Comparison of ENCODE assay signal across 16 cellular contexts in the genomic region with DNA sequence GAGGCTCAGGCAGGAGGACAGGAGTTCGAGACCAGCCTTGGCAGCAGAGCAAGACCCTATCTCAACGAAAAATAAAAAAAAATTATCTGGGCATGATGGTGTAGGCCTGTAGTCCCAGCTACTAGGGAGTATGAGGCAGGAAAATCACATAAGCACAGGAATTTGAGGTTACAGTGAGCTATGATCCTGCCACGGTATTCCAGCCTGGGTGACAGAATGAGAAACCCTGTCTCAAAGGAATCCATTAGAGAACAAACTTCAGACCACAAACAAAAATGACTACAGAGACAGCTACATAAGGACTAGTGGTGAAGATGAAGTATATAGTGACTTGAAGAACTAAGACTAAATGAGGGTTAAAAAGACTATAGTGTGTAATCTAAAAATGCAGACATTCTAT.
DNase-seq lines count a peak whose midpoint lies in the region; ATAC-seq and TF ChIP-seq lines count a peak whose summit lies in the region.
"Had no signal": no experiment of that assay in that cellular context is flagged by ENCODE, and none has a peak within 500 bp of the region (broad histone marks: within the 10 kb centered on the region; RNA-seq: fewer than 3 reads in every experiment).

No MANE protein-coding gene starts in this region.

- no peak overlapping the region for H2AFZ ChIP-seq in smooth muscle cell (ENCODE audit: low read depth)

- H3K4me1 ChIP-seq in smooth muscle cell (ENCODE audit: low read depth) (peaks cover 40% of the 10 kb centered on the region), aorta (ENCODE audit: control insufficient read depth in 1 of 2, insufficient read depth in 2 of 2, low read length in 2 of 2) (peaks cover 0 to 4% of the 10 kb centered on the region in 2 donors)

- H3K27ac Mint-ChIP-seq in T-helper 17 cell (peak overlapping the region; percentile 11), endothelial cell (ENCODE audit: unreplicated experiment) (peak overlapping the region; percentile 49)
- H3K27ac Mint-ChIP-seq: CD4-positive, alpha-beta memory T cell; H9 had no signal

- H3K4me3 Mint-ChIP-seq in T-helper 17 cell (no peak overlapping the region), endothelial cell (ENCODE audit: unreplicated experiment) (no peak overlapping the region)
- H3K4me3 Mint-ChIP-seq: CD14-positive monocyte; CD4-positive, alpha-beta memory T cell; H9; IgD-negative memory B cell had no signal

- H3K4me3 ChIP-seq in smooth muscle cell (no peak overlapping the region), aorta (ENCODE audit: low read length in 2 of 2) (no peak overlapping the region)
- H3K4me3 ChIP-seq: BLaER1 had no signal

- no peaks in the 10 kb centered on the region for H3K27me3 Mint-ChIP-seq in T-helper 17 cell
- H3K27me3 Mint-ChIP-seq in endothelial cell (ENCODE audit: unreplicated experiment) = no peaks in the 10 kb centered on the region
- H3K27me3 Mint-ChIP-seq: CD4-positive, alpha-beta memory T cell; IgD-negative memory B cell had no signal

- DNase-seq in T-helper 17 cell = no peak
- no peak for DNase-seq in endothelial cell (ENCODE audit: low spot score)
- peak; percentile 30 for DNase-seq in myocyte (ENCODE audit: low read depth)
- no peak for DNase-seq in smooth muscle cell (lab: John Stamatoyannopoulos, UW; ENCODE audit: unreplicated experiment)
- no peak for DNase-seq in aorta
- DNase-seq in NCI-H446 (lab: John Stamatoyannopoulos, UW) = no peak
- DNase-seq in SHP77 (lab: John Stamatoyannopoulos, UW) = no peak
- DNase-seq: CD4-positive, alpha-beta memory T cell; DMS153; DMS79; GF-D8; H9 had no signal

- intact Hi-C loops in aorta (cut with DNase I) = no loop called here

- H3K36me3 Mint-ChIP-seq in T-helper 17 cell (ENCODE audit: low read depth) (peaks cover 7% of the 10 kb centered on the region), endothelial cell (ENCODE audit: low read depth, unreplicated experiment) (no peaks in the 10 kb centered on the region)
- H3K36me3 Mint-ChIP-seq: CD4-positive, alpha-beta memory T cell; IgD-negative memory B cell had no signal

- H3F3A ChIP-seq in smooth muscle cell (ENCODE audit: low read depth) = peaks cover 6% of the 10 kb centered on the region

- TF ChIP-seq CTCF in endothelial cell (IDR thresholded peaks at IDR 0.05; ENCODE audit: unreplicated experiment) = no peak
- TF ChIP-seq CTCF in smooth muscle cell (IDR thresholded peaks at IDR 0.05; ENCODE audit: borderline replicate concordance, insufficient read depth, poor library complexity, severe bottlenecking) = no peak

- WGBS in smooth muscle cell (ENCODE audit: low lambda C conversion rate) = 52% methylated on average over 3 of the region's 3 CpGs
- WGBS in aorta, 2 donors = 80 to 82% methylated on average over 3 of the region's 3 CpGs

- peaks cover 14% of the 10 kb centered on the region for H3K4me1 Mint-ChIP-seq in T-helper 17 cell
- peaks cover 21% of the 10 kb centered on the region for H3K4me1 Mint-ChIP-seq in endothelial cell (ENCODE audit: unreplicated experiment)
- H3K4me1 Mint-ChIP-seq: CD14-positive monocyte had no signal

- H3K9me3 ChIP-seq in T-helper 17 cell (ENCODE audit: control insufficient read depth, low read length, poor library complexity, severe bottlenecking) (no peaks in the 10 kb centered on the region), smooth muscle cell (replicated peaks; ENCODE audit: low read depth) (no peaks in the 10 kb centered on the region), aorta (ENCODE audit: control insufficient read depth, low read length) (no peaks in the 10 kb centered on the region)
- H3K9me3 ChIP-seq: BLaER1 had no signal

- ATAC-seq in T-helper 17 cell = no peak
- no peak for ATAC-seq in esophagus mucosa
- ATAC-seq in aorta (ENCODE audit: low FRiP score) = no peak

- H3K36me3 ChIP-seq in smooth muscle cell (ENCODE audit: low read depth) (no peaks in the 10 kb centered on the region), aorta (ENCODE audit: control insufficient read depth in 1 of 2, insufficient read depth in 2 of 2, low read length in 1 of 2) (no peaks in the 10 kb centered on the region)

- H3K27me3 ChIP-seq in smooth muscle cell (ENCODE audit: low read depth) = no peaks in the 10 kb centered on the region
- no peaks in the 10 kb centered on the region for H3K27me3 ChIP-seq in aorta (ENCODE audit: control insufficient read depth in 1 of 2, insufficient read depth in 2 of 2, low read length in 1 of 2)
- H3K27me3 ChIP-seq: BLaER1 had no signal

- H4K20me1 ChIP-seq in smooth muscle cell (ENCODE audit: low read depth) = peaks cover 84% of the 10 kb centered on the region

- no peaks in the 10 kb centered on the region for H3K9me3 Mint-ChIP-seq in endothelial cell (ENCODE audit: unreplicated experiment)
- H3K9me3 Mint-ChIP-seq: CD14-positive monocyte; CD4-positive, alpha-beta memory T cell; H9; IgD-negative memory B cell had no signal

- H3K79me2 ChIP-seq in smooth muscle cell (ENCODE audit: low read depth) = peaks cover 83% of the 10 kb centered on the region

- peak overlapping the region; percentile 78 for H3K27ac ChIP-seq in smooth muscle cell (ENCODE audit: low read depth)
- no peak overlapping the region for H3K27ac ChIP-seq in aorta (ENCODE audit: low read depth in 1 of 2, low read length in 2 of 2)
- H3K27ac ChIP-seq: BLaER1 had no signal

- H3K9ac ChIP-seq in smooth muscle cell (ENCODE audit: low read depth) = no peak overlapping the region
- H3K9ac ChIP-seq: BLaER1 had no signal

- H3K4me2 ChIP-seq in smooth muscle cell = peak overlapping the region; percentile 43
- H3K4me2 ChIP-seq: BLaER1 had no signal
